In genomic region chr17:71521724-71522123, GRCh38 we compare ENCODE assay signal across 16 cellular contexts.
DNase-seq lines count a peak whose midpoint lies in the region; ATAC-seq, FAIRE-seq and TF ChIP-seq lines count a peak whose summit lies in the region.
"Had no signal": no experiment of that assay in that cellular context is flagged by ENCODE, and none has a peak within 500 bp of the region (broad histone marks: within the 10 kb centered on the region; RNA-seq: fewer than 3 reads in every experiment).

No MANE protein-coding gene starts in this region.

- POLR2A ChIA-PET in SK-N-SH (lab: Yijun Ruan, JAX), result no interaction called here

- no peak for TF ChIP-seq RAD21 in SK-N-SH (IDR thresholded peaks at IDR 0.05; ENCODE audit: low read length)

- no peaks in the 10 kb centered on the region for H3K27me3 Mint-ChIP-seq in activated T-cell treated with anti-CD3 and anti-CD28 coated beads, Interleukin-2, amount 50 U/mL, for 4 hours (ENCODE audit: low read depth)

- H3K4me3 Mint-ChIP-seq in activated T-cell treated with anti-CD3 and anti-CD28 coated beads, Interleukin-2, amount 50 U/mL, for 4 hours, result no peak overlapping the region
- H3K4me3 Mint-ChIP-seq: CD8-positive, alpha-beta T cell had no signal

- H3K4me1 ChIP-seq in SK-N-SH (ENCODE audit: control insufficient read depth in 1 of 2, insufficient read depth in 2 of 2, low read depth in 1 of 2, low read length in 1 of 2) (peaks cover 0 to 10% of the 10 kb centered on the region in 2 experiments; a peak in 1 of 4 replicates), uterus (no peaks in the 10 kb centered on the region), BE2C (no peaks in the 10 kb centered on the region)
- H3K4me1 ChIP-seq: A549; BLaER1 treated with 17β-estradiol and CSF1 and Interleukin-3, amounts not matched to agents 10 nM and 100 nM; HAP-1 had no signal

- intact Hi-C loops in uterus (cut with DNase I; ENCODE audit: low total_unique reads), result no loop called here

- H3K4me2 ChIP-seq in SK-N-SH, result peak overlapping the region; percentile 23
- H3K4me2 ChIP-seq: A549; BLaER1 treated with 17β-estradiol and CSF1 and Interleukin-3, amounts not matched to agents 10 nM and 100 nM had no signal

- peaks cover 11% of the 10 kb centered on the region for H3F3A ChIP-seq in SK-N-SH (replicated peaks; ENCODE audit: insufficient read depth)

- no peak for TF ChIP-seq POLR2A in uterus (IDR thresholded peaks at IDR 0.05)

- CTCF ChIA-PET in SK-N-SH (lab: Yijun Ruan, JAX), result no interaction called here

- no peaks in the 10 kb centered on the region for H3K79me2 ChIP-seq in SK-N-SH (ENCODE audit: insufficient read depth)

- H3K9me3 Mint-ChIP-seq in activated T-cell treated with anti-CD3 and anti-CD28 coated beads, Interleukin-2, amount 50 U/mL, for 4 hours, result peaks cover 18% of the 10 kb centered on the region

- no peaks in the 10 kb centered on the region for H3K9me2 ChIP-seq in SK-N-SH

- no peak for TF ChIP-seq CTCF in SK-N-SH (IDR thresholded peaks at IDR 0.05)
- TF ChIP-seq CTCF in bronchial epithelial cell (IDR thresholded peaks at IDR 0.05; ENCODE audit: insufficient read depth, low read length, severe bottlenecking), result no peak
- no peak for TF ChIP-seq CTCF in uterus (IDR thresholded peaks at IDR 0.05)
- no peak for TF ChIP-seq CTCF in BE2C (IDR thresholded peaks at IDR 0.05; ENCODE audit: low read depth, low read length)

- H3K9me3 ChIP-seq in SK-N-SH, result no peaks in the 10 kb centered on the region
- no peaks in the 10 kb centered on the region for H3K9me3 ChIP-seq in uterus
- H3K9me3 ChIP-seq in BE2C, result no peaks in the 10 kb centered on the region
- H3K9me3 ChIP-seq: A549; BLaER1 treated with 17β-estradiol and CSF1 and Interleukin-3, amounts not matched to agents 10 nM and 100 nM; HAP-1 had no signal

- no peaks in the 10 kb centered on the region for H3K4me1 Mint-ChIP-seq in activated T-cell treated with anti-CD3 and anti-CD28 coated beads, Interleukin-2, amount 50 U/mL, for 4 hours (ENCODE audit: low read depth)

- DNase-seq in NCI-H82 (lab: John Stamatoyannopoulos, UW), result peak; percentile 3
- DNase-seq in NCI-H82 treated with DMSO at 0.1 percent for 48 hours (lab: John Stamatoyannopoulos, UW; ENCODE audit: unreplicated experiment), result no peak
- DNase-seq in SK-N-SH, result no peak
- DNase-seq in bronchial epithelial cell (ENCODE audit: low read depth), result peak; percentile 29
- DNase-seq in uterus, result no peak
- DNase-seq in activated T-cell treated with anti-CD3 and anti-CD28 coated beads, Interleukin-2, amount 50 U/mL, for 4 hours, result no peak
- no peak for DNase-seq in BE2C
- DNase-seq: Calu3; CD8-positive, alpha-beta T cell; DMS79 treated with DMSO at 0.1 percent for 48 hours had no signal

- WGBS in SK-N-SH (ENCODE audit: low lambda C conversion rate), result 46% methylated on average over 2 of the region's 2 CpGs

- ATAC-seq in activated T-cell treated with anti-CD3 and anti-CD28 coated beads, Interleukin-2, amount 50 U/mL, for 4 hours, result no peak
- ATAC-seq: A549; CD8-positive, alpha-beta T cell; GM12878 had no signal

- H3K4me3 ChIP-seq in SK-N-SH (ENCODE audit: low read depth in 2 of 2, low read length in 1 of 2), result no peak overlapping the region
- no peak overlapping the region for H3K4me3 ChIP-seq in bronchial epithelial cell (ENCODE audit: low read depth, low read length)
- no peak overlapping the region for H3K4me3 ChIP-seq in uterus
- no peak overlapping the region for H3K4me3 ChIP-seq in BE2C (ENCODE audit: low read depth, low read length)
- H3K4me3 ChIP-seq: A549; BLaER1 treated with 17β-estradiol and CSF1 and Interleukin-3, amounts not matched to agents 10 nM and 100 nM; GM12878; HAP-1 had no signal

- H3K9ac ChIP-seq in SK-N-SH, result no peak overlapping the region
- H3K9ac ChIP-seq: BLaER1 treated with 17β-estradiol and CSF1 and Interleukin-3, amounts not matched to agents 10 nM and 100 nM had no signal

- H3K27ac ChIP-seq in SK-N-SH (ENCODE audit: low read depth in 2 of 2, low read length in 1 of 2) (peak overlapping the region in 1 of 2 experiments; percentile 51; a peak in 2 of 4 replicates), uterus (no peak overlapping the region)
- H3K27ac ChIP-seq: 22Rv1; A549; BLaER1 treated with 17β-estradiol and CSF1 and Interleukin-3, amounts not matched to agents 10 nM and 100 nM had no signal

- no peaks in the 10 kb centered on the region for H4K20me1 ChIP-seq in SK-N-SH (ENCODE audit: insufficient read depth)
- H4K20me1 ChIP-seq: BLaER1 treated with 17β-estradiol and CSF1 and Interleukin-3, amounts not matched to agents 10 nM and 100 nM had no signal

- H3K36me3 ChIP-seq in SK-N-SH (replicated peaks in 1 of 2; ENCODE audit: control insufficient read depth in 1 of 2, insufficient read depth in 2 of 2, low read length in 1 of 2), result no peaks in the 10 kb centered on the region
- no peaks in the 10 kb centered on the region for H3K36me3 ChIP-seq in bronchial epithelial cell (ENCODE audit: control insufficient read depth, insufficient read depth, low read length)
- no peaks in the 10 kb centered on the region for H3K36me3 ChIP-seq in uterus
- no peaks in the 10 kb centered on the region for H3K36me3 ChIP-seq in BE2C
- H3K36me3 ChIP-seq: BLaER1 treated with 17β-estradiol and CSF1 and Interleukin-3, amounts not matched to agents 10 nM and 100 nM; HAP-1 had no signal

- H3K36me3 Mint-ChIP-seq in activated T-cell treated with anti-CD3 and anti-CD28 coated beads, Interleukin-2, amount 50 U/mL, for 4 hours (ENCODE audit: insufficient read depth), result no peaks in the 10 kb centered on the region
- H3K36me3 Mint-ChIP-seq: CD8-positive, alpha-beta T cell had no signal

- H2AFZ ChIP-seq in SK-N-SH (ENCODE audit: low read depth), result no peak overlapping the region; the same call in 1 of the 2 replicates

- TF ChIP-seq EP300 in SK-N-SH (IDR thresholded peaks at IDR 0.05; ENCODE audit: borderline replicate concordance in 1 of 2, low read depth in 1 of 2, low read length in 1 of 2), result no peak

- H3K27me3 ChIP-seq in SK-N-SH (ENCODE audit: insufficient read depth), result no peaks in the 10 kb centered on the region
- H3K27me3 ChIP-seq in bronchial epithelial cell (ENCODE audit: control insufficient read depth, insufficient read depth, low read length), result no peaks in the 10 kb centered on the region
- H3K27me3 ChIP-seq in uterus, result no peaks in the 10 kb centered on the region
- H3K27me3 ChIP-seq in BE2C, result no peaks in the 10 kb centered on the region
- H3K27me3 ChIP-seq: BLaER1 treated with 17β-estradiol and CSF1 and Interleukin-3, amounts not matched to agents 10 nM and 100 nM had no signal

- FAIRE-seq in bronchial epithelial cell (lab: Jason Lieb, UNC), result no peak
- FAIRE-seq: A549, GM12878, GM19239 had no signal

TF ChIP-seq in SK-N-SH, 30 proteins besides CTCF, POLR2A, EP300 and RAD21 (continues in another document):
- TF ChIP-seq FOXM1 (IDR thresholded peaks at IDR 0.05; ENCODE audit: low read depth) (no peak), JUND (IDR thresholded peaks at IDR 0.05) (peak; percentile 36; the same call in 1 of the 2 replicates), FOSL2 (IDR thresholded peaks at IDR 0.05; ENCODE audit: borderline replicate concordance, low read depth) (peak; percentile 48; the same call in 1 of the 2 replicates), YY1 (IDR thresholded peaks at IDR 0.05; ENCODE audit: low read depth) (no peak), MXI1 (IDR thresholded peaks at IDR 0.05; ENCODE audit: low read depth, low read length) (no peak), CHD2 (IDR thresholded peaks at IDR 0.05; ENCODE audit: low read length, partially characterized antibody) (no peak), PBX3 (IDR thresholded peaks at IDR 0.05) (peak; percentile 43; the same call in 1 of the 2 replicates), RFX5 (IDR thresholded peaks at IDR 0.05; ENCODE audit: low read length) (no peak)
- TF ChIP-seq, protein P1, sequence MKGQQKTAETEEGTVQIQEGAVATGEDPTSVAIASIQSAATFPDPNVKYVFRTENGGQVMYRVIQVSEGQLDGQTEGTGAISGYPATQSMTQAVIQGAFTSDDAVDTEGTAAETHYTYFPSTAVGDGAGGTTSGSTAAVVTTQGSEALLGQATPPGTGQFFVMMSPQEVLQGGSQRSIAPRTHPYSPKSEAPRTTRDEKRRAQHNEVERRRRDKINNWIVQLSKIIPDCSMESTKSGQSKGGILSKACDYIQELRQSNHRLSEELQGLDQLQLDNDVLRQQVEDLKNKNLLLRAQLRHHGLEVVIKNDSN (IDR thresholded peaks at IDR 0.05; ENCODE audit: borderline replicate concordance, low read depth), result no peak
- TF ChIP-seq, protein P2, sequence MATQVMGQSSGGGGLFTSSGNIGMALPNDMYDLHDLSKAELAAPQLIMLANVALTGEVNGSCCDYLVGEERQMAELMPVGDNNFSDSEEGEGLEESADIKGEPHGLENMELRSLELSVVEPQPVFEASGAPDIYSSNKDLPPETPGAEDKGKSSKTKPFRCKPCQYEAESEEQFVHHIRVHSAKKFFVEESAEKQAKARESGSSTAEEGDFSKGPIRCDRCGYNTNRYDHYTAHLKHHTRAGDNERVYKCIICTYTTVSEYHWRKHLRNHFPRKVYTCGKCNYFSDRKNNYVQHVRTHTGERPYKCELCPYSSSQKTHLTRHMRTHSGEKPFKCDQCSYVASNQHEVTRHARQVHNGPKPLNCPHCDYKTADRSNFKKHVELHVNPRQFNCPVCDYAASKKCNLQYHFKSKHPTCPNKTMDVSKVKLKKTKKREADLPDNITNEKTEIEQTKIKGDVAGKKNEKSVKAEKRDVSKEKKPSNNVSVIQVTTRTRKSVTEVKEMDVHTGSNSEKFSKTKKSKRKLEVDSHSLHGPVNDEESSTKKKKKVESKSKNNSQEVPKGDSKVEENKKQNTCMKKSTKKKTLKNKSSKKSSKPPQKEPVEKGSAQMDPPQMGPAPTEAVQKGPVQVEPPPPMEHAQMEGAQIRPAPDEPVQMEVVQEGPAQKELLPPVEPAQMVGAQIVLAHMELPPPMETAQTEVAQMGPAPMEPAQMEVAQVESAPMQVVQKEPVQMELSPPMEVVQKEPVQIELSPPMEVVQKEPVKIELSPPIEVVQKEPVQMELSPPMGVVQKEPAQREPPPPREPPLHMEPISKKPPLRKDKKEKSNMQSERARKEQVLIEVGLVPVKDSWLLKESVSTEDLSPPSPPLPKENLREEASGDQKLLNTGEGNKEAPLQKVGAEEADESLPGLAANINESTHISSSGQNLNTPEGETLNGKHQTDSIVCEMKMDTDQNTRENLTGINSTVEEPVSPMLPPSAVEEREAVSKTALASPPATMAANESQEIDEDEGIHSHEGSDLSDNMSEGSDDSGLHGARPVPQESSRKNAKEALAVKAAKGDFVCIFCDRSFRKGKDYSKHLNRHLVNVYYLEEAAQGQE (IDR thresholded peaks at IDR 0.05; ENCODE audit: low read depth, low read length), result no peak

Comparison
In these comparisons a context has a peak if more than half of its experiments do, and no peak if none do; other contexts are left out.
1. DNase-seq: peak in NCI-H82 (single experiment) and bronchial epithelial cell (single experiment); none in NCI-H82 treated with DMSO at 0.1 percent for 48 hours (single experiment), SK-N-SH (single experiment), uterus (0 of 2), activated T-cell treated with anti-CD3 and anti-CD28 coated beads, Interleukin-2, amount 50 U/mL, for 4 hours (single experiment) and BE2C (single experiment).